Comparison of ENCODE assay signal across 9 cellular contexts in the genomic region with DNA sequence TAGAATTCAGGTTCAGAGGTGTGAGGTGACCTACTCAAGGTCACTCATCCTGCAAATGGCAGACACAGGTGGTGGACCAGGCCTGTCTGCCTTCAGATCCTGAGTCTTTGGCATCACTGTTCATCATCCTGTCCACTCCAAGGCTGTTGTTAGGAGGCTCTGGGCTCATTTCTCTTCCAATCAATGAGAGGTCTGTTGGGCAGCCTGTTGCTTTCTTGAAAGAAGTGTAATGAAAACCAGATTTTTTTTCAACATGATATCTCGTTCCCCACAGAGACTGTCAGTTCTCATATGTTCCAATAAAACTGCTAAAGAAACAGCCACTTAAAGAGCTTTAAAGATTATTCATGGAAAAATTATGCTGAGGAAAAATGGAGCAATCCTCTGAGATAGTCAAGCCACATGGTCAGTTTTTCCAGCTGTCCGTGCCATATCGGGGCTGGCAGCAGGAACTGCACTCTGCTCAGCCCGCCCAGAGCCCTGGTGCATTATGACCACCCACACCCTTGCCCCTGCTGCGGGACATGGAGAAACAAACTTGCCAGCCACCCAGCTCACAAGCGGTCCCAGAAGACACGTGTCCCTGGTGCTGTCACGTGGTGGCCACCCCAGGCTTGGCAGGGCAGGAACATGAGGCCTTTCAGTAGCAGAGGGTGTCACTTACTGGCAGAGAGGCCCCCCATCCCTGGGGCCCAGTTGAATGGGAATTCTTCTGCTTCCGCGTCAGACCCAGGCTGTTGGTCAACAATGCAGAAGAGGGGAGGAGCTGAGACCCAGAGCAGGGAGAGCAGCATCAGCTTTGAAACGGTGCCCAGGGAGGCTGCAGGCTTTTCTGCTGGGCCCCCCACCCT.
DNase-seq lines count a peak whose midpoint lies in the region; ATAC-seq and TF ChIP-seq lines count a peak whose summit lies in the region.
"Had no signal": no experiment of that assay in that cellular context is flagged by ENCODE, and none has a peak within 500 bp of the region (broad histone marks: within the 10 kb centered on the region; RNA-seq: fewer than 3 reads in every experiment).

No MANE protein-coding gene starts in this region.

- WGBS in thyroid gland, 2 donors, result 28 to 39% methylated on average over 8 to 9 of the region's 11 CpGs

- TF ChIP-seq CTCF in thyroid gland (IDR thresholded peaks at IDR 0.05), result no peak

- TF ChIP-seq POLR2A in thyroid gland (IDR thresholded peaks at IDR 0.05), result no peak

- no peaks in the 10 kb centered on the region for H3K9me3 ChIP-seq in SK-N-MC (ENCODE audit: low read depth, low read length)
- no peaks in the 10 kb centered on the region for H3K9me3 ChIP-seq in mucosa of stomach (ENCODE audit: control insufficient read depth, low read length)
- no peaks in the 10 kb centered on the region for H3K9me3 ChIP-seq in thyroid gland

- ATAC-seq in HG03460 (IDR thresholded peaks at IDR 0.05; ENCODE audit: unreplicated experiment), result no peak

- H3K9ac ChIP-seq in SK-N-MC (ENCODE audit: insufficient read length), result no peak overlapping the region
- peak overlapping the region; percentile 1 for H3K9ac ChIP-seq in mucosa of stomach (ENCODE audit: low read length)

- H3K27ac ChIP-seq in SK-N-MC (peak overlapping the region; percentile 42; the same call in 1 of the 2 replicates), thyroid gland (peak overlapping the region; percentile 90 to 94 (median 93))

- H3K4me3 ChIP-seq in SK-N-MC (peak overlapping the region; percentile 25; the same call in 1 of the 2 replicates), mucosa of stomach (ENCODE audit: low read length) (no peak overlapping the region), thyroid gland (replicated peaks in 1 of 3) (no peak overlapping the region)

- DNase-seq in SK-N-MC (ENCODE audit: low read depth, low spot score) (no peak), fibroblast of peridontal ligament (ENCODE audit: extremely low read depth) (peak; percentile 99), thyroid gland (peak; percentile 77 to 81), CD1c-positive myeloid dendritic cell (ENCODE audit: extremely low spot score) (no peak), NCI-H128 (lab: John Stamatoyannopoulos, UW; ENCODE audit: unreplicated experiment) (no peak)
- no peak for DNase-seq in stimulated activated CD4-positive, alpha-beta T cell treated with anti-CD3 and anti-CD28 coated beads, Interleukin-4, amount 100 ng/mL, for 1 hour
- DNase-seq: activated CD4-positive, alpha-beta T cell treated with anti-CD3 and anti-CD28 coated beads for 4 hours had no signal

- H3K4me1 ChIP-seq in mucosa of stomach (ENCODE audit: control insufficient read depth, insufficient read depth, low read length) (peaks cover 23% of the 10 kb centered on the region), thyroid gland (peaks cover 29 to 47% of the 10 kb centered on the region in 2 donors)

- no peaks in the 10 kb centered on the region for H3K27me3 ChIP-seq in mucosa of stomach (ENCODE audit: control insufficient read depth, insufficient read depth, low read length)
- no peaks in the 10 kb centered on the region for H3K27me3 ChIP-seq in thyroid gland

- no peaks in the 10 kb centered on the region for H3K36me3 ChIP-seq in SK-N-MC (ENCODE audit: insufficient read depth, low read length)
- no peaks in the 10 kb centered on the region for H3K36me3 ChIP-seq in mucosa of stomach (ENCODE audit: control insufficient read depth, insufficient read depth, low read length)
- H3K36me3 ChIP-seq in thyroid gland, result no peaks in the 10 kb centered on the region

- intact Hi-C loops in thyroid gland (cut with DNase I), result no loop called here

Comparison
In these comparisons a context has a peak if more than half of its experiments do, and no peak if none do; other contexts are left out.
1. DNase-seq: peak in fibroblast of peridontal ligament (single experiment) and thyroid gland (2 of 2); none in SK-N-MC (single experiment), stimulated activated CD4-positive, alpha-beta T cell treated with anti-CD3 and anti-CD28 coated beads, Interleukin-4, amount 100 ng/mL, for 1 hour (single experiment), CD1c-positive myeloid dendritic cell (single experiment) and NCI-H128 (single experiment).